In the genomic region with DNA sequence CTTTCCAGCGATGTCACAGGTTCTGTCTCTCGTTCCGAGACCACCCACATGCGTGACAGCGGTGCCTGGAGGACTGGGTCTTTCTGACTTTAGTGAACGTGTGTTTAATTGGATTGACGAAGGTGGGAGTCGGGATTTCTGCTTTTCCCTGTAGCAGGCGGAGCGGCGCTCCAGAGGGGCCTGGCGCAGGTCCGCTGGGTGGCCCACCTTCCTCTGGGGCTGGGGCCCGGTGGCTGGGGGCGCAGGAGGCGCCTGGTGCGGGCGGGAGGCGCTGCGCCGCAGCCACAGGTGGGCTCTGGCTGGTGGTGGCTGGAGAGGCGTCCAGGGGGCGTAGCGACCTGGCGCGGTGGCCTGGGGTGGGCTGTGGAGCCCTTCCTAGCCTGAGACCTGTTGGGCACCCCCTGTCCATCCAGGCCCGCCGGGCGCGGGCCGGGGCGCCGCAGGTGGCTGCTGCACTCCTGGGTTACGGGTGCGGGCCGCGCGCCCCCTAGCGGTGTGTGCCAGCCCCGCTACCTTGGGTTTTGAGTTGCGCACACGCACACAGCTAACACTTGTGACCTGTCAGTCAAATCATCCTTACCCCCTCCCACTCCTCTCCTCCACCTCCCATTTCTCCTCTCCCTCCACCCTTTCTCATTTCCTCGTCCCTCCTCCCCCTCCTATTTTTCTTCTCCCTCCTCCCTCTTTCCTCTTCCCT, we compare ENCODE assay signal across 1 cellular context.
TF ChIP-seq lines count a peak whose summit lies in the region.

No MANE protein-coding gene starts in this region.

TF ChIP-seq in liver, 16 proteins besides CTCF, POLR2A, EP300 and RAD21 (continued from another document):
- TF ChIP-seq, protein P1, sequence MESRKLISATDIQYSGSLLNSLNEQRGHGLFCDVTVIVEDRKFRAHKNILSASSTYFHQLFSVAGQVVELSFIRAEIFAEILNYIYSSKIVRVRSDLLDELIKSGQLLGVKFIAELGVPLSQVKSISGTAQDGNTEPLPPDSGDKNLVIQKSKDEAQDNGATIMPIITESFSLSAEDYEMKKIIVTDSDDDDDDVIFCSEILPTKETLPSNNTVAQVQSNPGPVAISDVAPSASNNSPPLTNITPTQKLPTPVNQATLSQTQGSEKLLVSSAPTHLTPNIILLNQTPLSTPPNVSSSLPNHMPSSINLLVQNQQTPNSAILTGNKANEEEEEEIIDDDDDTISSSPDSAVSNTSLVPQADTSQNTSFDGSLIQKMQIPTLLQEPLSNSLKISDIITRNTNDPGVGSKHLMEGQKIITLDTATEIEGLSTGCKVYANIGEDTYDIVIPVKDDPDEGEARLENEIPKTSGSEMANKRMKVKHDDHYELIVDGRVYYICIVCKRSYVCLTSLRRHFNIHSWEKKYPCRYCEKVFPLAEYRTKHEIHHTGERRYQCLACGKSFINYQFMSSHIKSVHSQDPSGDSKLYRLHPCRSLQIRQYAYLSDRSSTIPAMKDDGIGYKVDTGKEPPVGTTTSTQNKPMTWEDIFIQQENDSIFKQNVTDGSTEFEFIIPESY (IDR thresholded peaks at IDR 0.05), result no peak
- no peak for TF ChIP-seq NR2F2 (IDR thresholded peaks at IDR 0.05)
- TF ChIP-seq, protein P2, sequence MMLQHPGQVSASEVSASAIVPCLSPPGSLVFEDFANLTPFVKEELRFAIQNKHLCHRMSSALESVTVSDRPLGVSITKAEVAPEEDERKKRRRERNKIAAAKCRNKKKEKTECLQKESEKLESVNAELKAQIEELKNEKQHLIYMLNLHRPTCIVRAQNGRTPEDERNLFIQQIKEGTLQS (IDR thresholded peaks at IDR 0.05), result no peak
- TF ChIP-seq JUND (IDR thresholded peaks at IDR 0.05), result no peak
- TF ChIP-seq, protein P3, sequence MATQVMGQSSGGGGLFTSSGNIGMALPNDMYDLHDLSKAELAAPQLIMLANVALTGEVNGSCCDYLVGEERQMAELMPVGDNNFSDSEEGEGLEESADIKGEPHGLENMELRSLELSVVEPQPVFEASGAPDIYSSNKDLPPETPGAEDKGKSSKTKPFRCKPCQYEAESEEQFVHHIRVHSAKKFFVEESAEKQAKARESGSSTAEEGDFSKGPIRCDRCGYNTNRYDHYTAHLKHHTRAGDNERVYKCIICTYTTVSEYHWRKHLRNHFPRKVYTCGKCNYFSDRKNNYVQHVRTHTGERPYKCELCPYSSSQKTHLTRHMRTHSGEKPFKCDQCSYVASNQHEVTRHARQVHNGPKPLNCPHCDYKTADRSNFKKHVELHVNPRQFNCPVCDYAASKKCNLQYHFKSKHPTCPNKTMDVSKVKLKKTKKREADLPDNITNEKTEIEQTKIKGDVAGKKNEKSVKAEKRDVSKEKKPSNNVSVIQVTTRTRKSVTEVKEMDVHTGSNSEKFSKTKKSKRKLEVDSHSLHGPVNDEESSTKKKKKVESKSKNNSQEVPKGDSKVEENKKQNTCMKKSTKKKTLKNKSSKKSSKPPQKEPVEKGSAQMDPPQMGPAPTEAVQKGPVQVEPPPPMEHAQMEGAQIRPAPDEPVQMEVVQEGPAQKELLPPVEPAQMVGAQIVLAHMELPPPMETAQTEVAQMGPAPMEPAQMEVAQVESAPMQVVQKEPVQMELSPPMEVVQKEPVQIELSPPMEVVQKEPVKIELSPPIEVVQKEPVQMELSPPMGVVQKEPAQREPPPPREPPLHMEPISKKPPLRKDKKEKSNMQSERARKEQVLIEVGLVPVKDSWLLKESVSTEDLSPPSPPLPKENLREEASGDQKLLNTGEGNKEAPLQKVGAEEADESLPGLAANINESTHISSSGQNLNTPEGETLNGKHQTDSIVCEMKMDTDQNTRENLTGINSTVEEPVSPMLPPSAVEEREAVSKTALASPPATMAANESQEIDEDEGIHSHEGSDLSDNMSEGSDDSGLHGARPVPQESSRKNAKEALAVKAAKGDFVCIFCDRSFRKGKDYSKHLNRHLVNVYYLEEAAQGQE (IDR thresholded peaks at IDR 0.05), result no peak
- TF ChIP-seq YY1 (IDR thresholded peaks at IDR 0.05), result no peak
- TF ChIP-seq EGR1 (IDR thresholded peaks at IDR 0.05; ENCODE audit: low read depth in 2 of 2), result no peak
- TF ChIP-seq HNF4G (IDR thresholded peaks at IDR 0.05), result no peak
- no peak for TF ChIP-seq FOXA1 (IDR thresholded peaks at IDR 0.05)
- no peak for TF ChIP-seq GABPA (IDR thresholded peaks at IDR 0.05 in 1 of 2, conservative IDR thresholded peaks at IDR 0.05 in 1 of 2)
- no peak for TF ChIP-seq SP1 (IDR thresholded peaks at IDR 0.05)
